ENCODE assay signal across 1 cellular context in genomic region chr15:36617529-36618196, GRCh38.
TF ChIP-seq lines count a peak whose summit lies in the region.

No MANE protein-coding gene starts in this region.

TF ChIP-seq in GM12878, 131 proteins besides CTCF, POLR2A, EP300 and RAD21 (continued from another document):
- TF ChIP-seq IRF5 (IDR thresholded peaks at IDR 0.05; ENCODE audit: borderline replicate concordance) (no peak), RELB (IDR thresholded peaks at IDR 0.05; ENCODE audit: low read depth) (peak; percentile 77), EZH2 (IDR thresholded peaks at IDR 0.05; ENCODE audit: borderline replicate concordance, control insufficient read depth, low read depth, low read length) (no peak), ZNF24 (IDR thresholded peaks at IDR 0.05) (peak; percentile 49; the same call in 1 of the 2 replicates), MTA2 (IDR thresholded peaks at IDR 0.05; ENCODE audit: low read depth) (peak; percentile 80), ZBTB11 (CRISPR knock-in tag; IDR thresholded peaks at IDR 0.05) (no peak), MEF2B (IDR thresholded peaks at IDR 0.05; ENCODE audit: partially characterized antibody, poor library complexity, severe bottlenecking) (peak; percentile 40), SUPT20H (IDR thresholded peaks at IDR 0.05; ENCODE audit: borderline replicate concordance, control insufficient read depth, low read depth, low read length) (no peak), BACH1 (IDR thresholded peaks at IDR 0.05; ENCODE audit: borderline replicate concordance) (peak; percentile 80; the same call in 1 of the 2 replicates), BCL11A (IDR thresholded peaks at IDR 0.05; ENCODE audit: low read depth, low read length) (peak; percentile 58; the same call in 1 of the 2 replicates), ETV6 (conservative IDR thresholded peaks at IDR 0.05 in 1 of 2, IDR thresholded peaks at IDR 0.05 in 1 of 2; ENCODE audit: borderline replicate concordance in 1 of 2, low read depth in 1 of 2) (no peak), JUNB (IDR thresholded peaks at IDR 0.05) (peak; percentile 77), EGR1 (IDR thresholded peaks at IDR 0.05; ENCODE audit: borderline replicate concordance in 1 of 2, low read depth in 2 of 2, low read length in 2 of 2) (no peak), SKIL (IDR thresholded peaks at IDR 0.05; ENCODE audit: low read depth, poor library complexity, severe bottlenecking) (peak; percentile 26), NFIC (IDR thresholded peaks at IDR 0.05; ENCODE audit: low read depth, low read length) (peak; percentile 67; the same call in 1 of the 2 replicates), ATF7 (IDR thresholded peaks at IDR 0.05; ENCODE audit: low read depth) (0 out of 2 replicates have a peak, but pooled peaks have one; percentile 46), HDAC2 (IDR thresholded peaks at IDR 0.05) (no peak), MEF2A (IDR thresholded peaks at IDR 0.05; ENCODE audit: insufficient read depth, low read depth, low read length) (0 out of 2 replicates have a peak, but pooled peaks have one; percentile 35), SPI1 (IDR thresholded peaks at IDR 0.05; ENCODE audit: borderline replicate concordance, insufficient read depth, low read depth, low read length) (peak; percentile 99), ZNF217 (IDR thresholded peaks at IDR 0.05) (peak; percentile 81), ZBTB40 (IDR thresholded peaks at IDR 0.05; ENCODE audit: borderline replicate concordance) (no peak), DPF2 (IDR thresholded peaks at IDR 0.05) (peak; percentile 97), NR2C2 (IDR thresholded peaks at IDR 0.05; ENCODE audit: borderline replicate concordance, control insufficient read depth, insufficient read length, low read depth) (no peak), BMI1 (IDR thresholded peaks at IDR 0.05; ENCODE audit: borderline replicate concordance) (peak; percentile 63; the same call in 1 of the 2 replicates), IKZF2 (IDR thresholded peaks at IDR 0.05) (peak; percentile 89 to 92), NRF1 (conservative IDR thresholded peaks at IDR 0.05; ENCODE audit: low read depth, low read length) (no peak), ATF2 (IDR thresholded peaks at IDR 0.05; ENCODE audit: low read length) (0 out of 2 replicates have a peak, but pooled peaks have one; percentile 34), RUNX3 (IDR thresholded peaks at IDR 0.05; ENCODE audit: low read length) (peak; percentile 55; the same call in 1 of the 2 replicates), PAX8 (IDR thresholded peaks at IDR 0.05) (no peak; the same call in 1 of the 2 replicates), IKZF1 (conservative IDR thresholded peaks at IDR 0.05) (peak; percentile 82), CREM (IDR thresholded peaks at IDR 0.05; ENCODE audit: low read depth) (0 out of 2 replicates have a peak, but pooled peaks have one; percentile 8), TCF12 (IDR thresholded peaks at IDR 0.05; ENCODE audit: low read depth, low read length) (peak; percentile 70; the same call in 1 of the 2 replicates), IRF4 (IDR thresholded peaks at IDR 0.05; ENCODE audit: low read depth, low read length) (peak; percentile 93), NR2F1 (conservative IDR thresholded peaks at IDR 0.05) (0 out of 2 replicates have a peak, but pooled peaks have one; percentile 48)
